In the genomic region with DNA sequence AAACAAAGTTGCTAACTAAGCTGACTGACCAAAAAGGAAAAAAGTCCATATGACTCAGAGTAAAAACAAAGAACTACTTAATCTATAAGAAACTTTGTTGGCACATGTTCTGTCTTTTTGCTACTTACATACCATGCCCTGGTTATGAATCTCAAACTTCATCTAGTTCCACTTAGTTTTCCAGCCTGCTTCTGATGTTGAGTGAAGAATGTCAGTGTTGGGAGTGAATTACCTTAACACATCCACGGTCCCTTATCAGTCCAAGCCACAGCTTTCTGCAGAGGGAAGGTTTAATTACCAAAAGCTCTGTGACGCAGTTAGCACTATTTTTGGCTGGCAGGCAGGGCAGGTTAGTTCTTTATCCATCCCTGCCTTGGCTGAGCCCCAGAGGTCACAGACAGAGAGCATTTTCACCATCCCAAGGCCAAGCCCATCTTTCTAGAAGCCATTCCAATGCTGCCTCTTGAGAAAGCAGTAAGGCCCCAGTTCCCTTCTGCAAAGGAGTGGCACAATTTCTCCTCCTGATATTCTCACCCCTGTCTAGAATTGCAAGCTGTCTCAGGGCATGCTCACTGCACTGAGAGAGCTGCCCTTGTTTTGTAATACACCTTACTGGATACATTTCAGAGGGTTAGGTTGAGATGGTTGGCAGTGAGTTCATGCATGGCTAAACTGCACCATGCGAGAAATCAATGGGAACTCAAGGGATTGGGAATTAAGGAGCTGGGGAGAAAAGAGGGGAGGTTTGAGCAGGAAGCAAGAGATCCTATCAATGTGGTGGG, we compare ENCODE assay signal across 13 cellular contexts.
DNase-seq lines count a peak whose midpoint lies in the region; ATAC-seq and TF ChIP-seq lines count a peak whose summit lies in the region.
"Had no signal": no experiment of that assay in that cellular context is flagged by ENCODE, and none has a peak within 500 bp of the region (broad histone marks: within the 10 kb centered on the region; RNA-seq: fewer than 3 reads in every experiment).

No MANE protein-coding gene starts in this region.

- POLR2A ChIA-PET in Panc1 (lab: Charles Lee): no interaction called here

- peaks cover 5% of the 10 kb centered on the region for H3K27me3 Mint-ChIP-seq in CD4-positive, CD25-positive, alpha-beta regulatory T cell
- H3K27me3 Mint-ChIP-seq: activated naive CD4-positive, alpha-beta T cell treated with anti-CD3 and anti-CD28 coated beads, Interleukin-2, amount 10 ng/mL, durations not matched to agents 7 days and 5 days; B cell; stimulated activated memory B cell treated with anti-CD40 and anti-IgM and Interleukin-4, amounts not matched to agents 10 μg/mL and 1 μg/mL and 100 μg/mL, for 72 hours; T-helper 17 cell had no signal

- no TSS peak for BruUV-seq in Panc1 (replicated peaks; lab: Mats Ljungman, UMichigan)

- in situ Hi-C loops in Panc1 (cut with HindIII; ENCODE audit: low pct_unique_long_range_greater_than_20kb, low sequenced_read_pairs): no loop called here

- CTCF ChIA-PET in Panc1 (lab: Charles Lee): no interaction called here

- intact Hi-C loops in Panc1 (cut with micrococcal nuclease; ENCODE audit: unreplicated experiment): no loop called here

- H3K4me3 Mint-ChIP-seq in CD4-positive, CD25-positive, alpha-beta regulatory T cell: no peak overlapping the region
- H3K4me3 Mint-ChIP-seq: activated naive CD4-positive, alpha-beta T cell treated with anti-CD3 and anti-CD28 coated beads, Interleukin-2, amount 10 ng/mL, durations not matched to agents 7 days and 5 days; B cell; stimulated activated memory B cell treated with anti-CD40 and anti-IgM and Interleukin-4, amounts not matched to agents 10 μg/mL and 1 μg/mL and 100 μg/mL, for 72 hours; T-helper 17 cell had no signal

- H3K4me1 ChIP-seq in CD4-positive, CD25-positive, alpha-beta regulatory T cell (ENCODE audit: control insufficient read depth, insufficient read depth, low read length, poor library complexity, severe bottlenecking): peaks cover 16% of the 10 kb centered on the region
- no peaks in the 10 kb centered on the region for H3K4me1 ChIP-seq in Panc1 (ENCODE audit: control insufficient read depth, insufficient read depth, low read length)

- no peak overlapping the region for H3K27ac ChIP-seq in CD4-positive, CD25-positive, alpha-beta regulatory T cell (ENCODE audit: insufficient read depth, low read length, poor library complexity, severe bottlenecking)
- H3K27ac ChIP-seq in Panc1 (ENCODE audit: low read length): no peak overlapping the region

- TF ChIP-seq CTCF in Panc1 (IDR thresholded peaks at IDR 0.05): no peak
- TF ChIP-seq CTCF in choroid plexus epithelial cell (conservative IDR thresholded peaks at IDR 0.05; ENCODE audit: low read depth, low read length): no peak

- H3K4me3 ChIP-seq in CD4-positive, CD25-positive, alpha-beta regulatory T cell (ENCODE audit: low read depth, low read length): no peak overlapping the region
- H3K4me3 ChIP-seq in Panc1 (ENCODE audit: low read depth in 2 of 2, low read length in 2 of 2) (no peak overlapping the region), choroid plexus epithelial cell (ENCODE audit: low read depth, low read length) (no peak overlapping the region)

- H3K27ac Mint-ChIP-seq in CD4-positive, CD25-positive, alpha-beta regulatory T cell: peak overlapping the region in 2 of 3 donors; percentile 15 to 34
- H3K27ac Mint-ChIP-seq: activated naive CD4-positive, alpha-beta T cell treated with anti-CD3 and anti-CD28 coated beads, Interleukin-2, amount 10 ng/mL, durations not matched to agents 7 days and 5 days; B cell; stimulated activated memory B cell treated with anti-CD40 and anti-IgM and Interleukin-4, amounts not matched to agents 10 μg/mL and 1 μg/mL and 100 μg/mL, for 72 hours; T-helper 17 cell had no signal

- H3K9me3 Mint-ChIP-seq in CD4-positive, CD25-positive, alpha-beta regulatory T cell: peaks cover 0 to 2% (median 0%) of the 10 kb centered on the region in 7 donors
- H3K9me3 Mint-ChIP-seq: activated naive CD4-positive, alpha-beta T cell treated with anti-CD3 and anti-CD28 coated beads, Interleukin-2, amount 10 ng/mL, durations not matched to agents 7 days and 5 days; stimulated activated memory B cell treated with anti-CD40 and anti-IgM and Interleukin-4, amounts not matched to agents 10 μg/mL and 1 μg/mL and 100 μg/mL, for 72 hours had no signal

- no peaks in the 10 kb centered on the region for H3K36me3 ChIP-seq in CD4-positive, CD25-positive, alpha-beta regulatory T cell (ENCODE audit: control insufficient read depth, insufficient read depth, low read length)
- H3K36me3 ChIP-seq in Panc1 (ENCODE audit: control insufficient read depth, insufficient read depth, low read length): no peaks in the 10 kb centered on the region

- peaks cover 4% of the 10 kb centered on the region for H3K36me3 Mint-ChIP-seq in CD4-positive, CD25-positive, alpha-beta regulatory T cell
- H3K36me3 Mint-ChIP-seq: stimulated activated memory B cell treated with anti-CD40 and anti-IgM and Interleukin-4, amounts not matched to agents 10 μg/mL and 1 μg/mL and 100 μg/mL, for 72 hours had no signal

- H3K27me3 ChIP-seq in CD4-positive, CD25-positive, alpha-beta regulatory T cell (ENCODE audit: control insufficient read depth, insufficient read depth, low read length): no peaks in the 10 kb centered on the region
- no peaks in the 10 kb centered on the region for H3K27me3 ChIP-seq in Panc1 (ENCODE audit: control insufficient read depth, insufficient read depth, low read length)

- no peaks in the 10 kb centered on the region for H3K9me3 ChIP-seq in CD4-positive, CD25-positive, alpha-beta regulatory T cell (ENCODE audit: control insufficient read depth in 2 of 2, low read length in 2 of 2)
- no peaks in the 10 kb centered on the region for H3K9me3 ChIP-seq in Panc1 (ENCODE audit: control insufficient read depth, insufficient read depth, low read depth, low read length)

- H3K4me1 Mint-ChIP-seq in CD4-positive, CD25-positive, alpha-beta regulatory T cell: peaks cover 12 to 44% (median 13%) of the 10 kb centered on the region in 4 donors
- H3K4me1 Mint-ChIP-seq: stimulated activated memory B cell treated with anti-CD40 and anti-IgM and Interleukin-4, amounts not matched to agents 10 μg/mL and 1 μg/mL and 100 μg/mL, for 72 hours had no signal

- no peak for DNase-seq in CD4-positive, CD25-positive, alpha-beta regulatory T cell
- no peak for DNase-seq in Panc1 (ENCODE audit: low read depth, low spot score)
- peak; percentile 51 for DNase-seq in choroid plexus epithelial cell (ENCODE audit: low read depth)
- peak; percentile 63 for DNase-seq in left lobe of liver (ENCODE audit: low spot score)
- no peak for DNase-seq in NCI-H1436 treated with DMSO at 0.1 percent for 48 hours (lab: John Stamatoyannopoulos, UW)
- DNase-seq in NCI-H2107 treated with DMSO at 0.1 percent for 48 hours (lab: John Stamatoyannopoulos, UW; ENCODE audit: unreplicated experiment): no peak
- DNase-seq in activated CD4-positive, alpha-beta T cell treated with anti-CD3 and anti-CD28 coated beads for 4 hours: no peak
- DNase-seq: activated naive CD4-positive, alpha-beta T cell treated with anti-CD3 and anti-CD28 coated beads, Interleukin-2, amount 10 ng/mL, durations not matched to agents 7 days and 5 days; stimulated activated CD4-positive, alpha-beta T cell treated with anti-CD3 and anti-CD28 coated beads, Interleukin-2, amount 100 ng/mL, for 24 hours; T-helper 17 cell had no signal

- no peak for ATAC-seq in CD4-positive, CD25-positive, alpha-beta regulatory T cell (ENCODE audit: low read depth in 2 of 2)
- ATAC-seq in Panc1 (peak; percentile 48; the same call in 1 of the 2 replicates), left lobe of liver (peak; percentile 83), GM21526 (IDR thresholded peaks at IDR 0.05; ENCODE audit: low FRiP score, unreplicated experiment) (no peak)
- ATAC-seq: stimulated activated memory B cell treated with anti-CD40 and anti-IgM and Interleukin-4, amounts not matched to agents 10 μg/mL and 1 μg/mL and 100 μg/mL, for 72 hours; T-helper 17 cell had no signal

Comparison
In these comparisons a context has a peak if more than half of its experiments do, and no peak if none do; other contexts are left out.
1. ATAC-seq: peak in Panc1 (single experiment) and left lobe of liver (single experiment); none in CD4-positive, CD25-positive, alpha-beta regulatory T cell (0 of 2) and GM21526 (single experiment).
2. DNase-seq: peak in choroid plexus epithelial cell (single experiment) and left lobe of liver (single experiment); none in CD4-positive, CD25-positive, alpha-beta regulatory T cell (0 of 3), Panc1 (single experiment), NCI-H1436 treated with DMSO at 0.1 percent for 48 hours (single experiment), NCI-H2107 treated with DMSO at 0.1 percent for 48 hours (single experiment) and activated CD4-positive, alpha-beta T cell treated with anti-CD3 and anti-CD28 coated beads for 4 hours (0 of 2).